8 cellular contexts compared by ENCODE assay signal in the genomic region with DNA sequence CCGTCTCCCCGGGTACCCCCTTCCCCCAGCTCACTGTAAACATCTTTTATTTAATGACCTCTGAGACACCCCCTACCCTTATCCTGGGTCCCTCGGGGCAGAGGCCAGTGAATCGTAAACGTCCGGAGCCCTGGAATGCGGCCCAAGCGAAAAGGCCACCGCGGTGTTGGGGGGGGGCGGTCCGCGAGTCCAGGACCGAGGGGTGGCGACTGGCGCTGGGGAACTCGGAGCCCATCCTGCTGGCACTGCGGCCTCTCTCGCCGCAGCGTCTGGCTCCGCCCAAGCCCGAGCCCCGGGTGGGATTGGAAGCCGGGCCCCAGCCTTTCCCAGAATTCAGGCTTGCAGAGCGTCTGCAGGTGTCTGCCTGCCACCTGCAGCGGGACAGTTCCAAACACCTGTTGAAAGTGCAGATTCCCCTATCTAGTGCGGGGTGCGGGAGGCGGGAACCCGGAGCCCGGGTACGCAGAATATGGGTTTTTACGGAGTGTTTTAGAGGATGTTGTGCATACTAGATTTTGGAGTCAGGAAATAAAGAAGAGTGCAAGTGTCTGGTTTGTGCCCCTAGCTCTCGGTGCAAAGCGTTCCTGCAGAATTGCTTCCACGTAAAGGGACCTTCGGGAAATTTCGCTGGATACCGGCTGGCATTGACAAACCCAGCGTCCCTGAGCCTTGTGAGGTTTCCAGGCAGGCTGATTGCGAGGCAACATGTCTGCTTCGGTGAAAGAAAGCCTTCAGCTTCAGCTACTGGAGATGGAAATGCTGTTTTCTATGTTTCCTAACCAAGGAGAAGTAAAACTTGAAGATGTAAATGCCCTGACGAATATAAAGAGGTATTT. TPM values are rescaled to one million over a fixed set of nuclear protein-coding genes. Genes with fewer than 3 reads are reported as not detected.
DNase-seq lines count a peak whose midpoint lies in the region; TF ChIP-seq lines count a peak whose summit lies in the region.

No MANE protein-coding gene starts in this region.

- peaks cover 18% of the 10 kb centered on the region for H3K4me1 ChIP-seq in mammary epithelial cell (ENCODE audit: insufficient read depth, low read length)
- peaks cover 26% of the 10 kb centered on the region for H3K4me1 ChIP-seq in skeletal muscle satellite cell (ENCODE audit: control insufficient read depth, insufficient read depth, low read length)

- H3K9me3 Mint-ChIP-seq in immature natural killer cell, result no peaks in the 10 kb centered on the region

- H3K36me3 ChIP-seq in mammary epithelial cell (ENCODE audit: insufficient read depth, low read length) (peaks cover 6% of the 10 kb centered on the region), skeletal muscle satellite cell (ENCODE audit: insufficient read depth, low read length) (peaks cover 35% of the 10 kb centered on the region)

- H3K27me3 Mint-ChIP-seq in immature natural killer cell (ENCODE audit: low read depth in 3 of 3), result peaks cover 6 to 10% (median 9%) of the 10 kb centered on the region in 3 donors

- 7% methylated on average over 21 of the region's 44 CpGs for WGBS in mammary epithelial cell (ENCODE audit: low coverage, missing lambda C conversion rate)

- peak overlapping the region; percentile 93 for H3K4me2 ChIP-seq in mammary epithelial cell (ENCODE audit: insufficient read depth, low read depth, low read length)
- H3K4me2 ChIP-seq in skeletal muscle satellite cell (ENCODE audit: low read length), result peak overlapping the region; percentile 98

- DNase-seq in Caki2 (ENCODE audit: low read depth) (peak; percentile 34), GM20000 (ENCODE audit: low spot score) (peak; percentile 46), HT1080 (ENCODE audit: low read depth) (peak; percentile 4), T follicular helper cell (ENCODE audit: low read depth) (peak; percentile 5), mammary epithelial cell (peak; percentile 3), immature natural killer cell (peak; percentile 15 to 24 (median 20)), T1000 (lab: John Stamatoyannopoulos, UW) (no peak)

- peaks cover 4 to 6% (median 5%) of the 10 kb centered on the region in 3 donors for H3K36me3 Mint-ChIP-seq in immature natural killer cell

- H3K9me3 ChIP-seq in mammary epithelial cell (replicated peaks; ENCODE audit: insufficient read depth, low read length) (no peaks in the 10 kb centered on the region), skeletal muscle satellite cell (replicated peaks; ENCODE audit: low read length) (no peaks in the 10 kb centered on the region)

- H3K4me3 ChIP-seq in mammary epithelial cell (replicated peaks in 1 of 3; ENCODE audit: insufficient read depth in 1 of 3, low read depth in 2 of 3, low read length in 3 of 3) (peak overlapping the region; percentile 77 to 89 (median 86)), skeletal muscle satellite cell (ENCODE audit: low read length) (peak overlapping the region; percentile 100)

- H3K79me2 ChIP-seq in mammary epithelial cell (ENCODE audit: insufficient read depth, low read length), result peaks cover 41% of the 10 kb centered on the region

- H3K27ac Mint-ChIP-seq in immature natural killer cell, result peak overlapping the region in 4 of 6 donors; percentile 24 to 77 (median 49)

- CTCF ChIA-PET in mammary epithelial cell (lab: Charles Lee; ENCODE audit: low non-redundant PET), result interaction anchor here (0.6 kb wide), 1 partner anchor 124 kb away, joined by 3 read pairs; no protein-coding TSS in a partner anchor

- in situ Hi-C loops in Caki2 (cut with HindIII; ENCODE audit: low pct_unique_long_range_greater_than_20kb, low sequenced_read_pairs), result no loop called here
- in situ Hi-C loops in mammary epithelial cell (cut with MboI; ENCODE audit: low sequenced_read_pairs in 2 of 2), result no loop called here

- H3K9ac ChIP-seq in mammary epithelial cell (ENCODE audit: insufficient read depth, low read length) (peak overlapping the region; percentile 72), skeletal muscle satellite cell (ENCODE audit: low read depth, low read length) (peak overlapping the region; percentile 96)

- H4K20me1 ChIP-seq in mammary epithelial cell (ENCODE audit: insufficient read depth, low read length), result no peaks in the 10 kb centered on the region

- intact Hi-C loops in mammary epithelial cell (cut with micrococcal nuclease), result loop anchor here (5.0 kb wide), 1 partner anchor 127 kb away; the partner anchor contains the start of genes DOP1A and UBE3D

- TF ChIP-seq CTCF in GM20000 (IDR thresholded peaks at IDR 0.05; ENCODE audit: extremely low read depth, missing control alignments), result no peak
- TF ChIP-seq CTCF in mammary epithelial cell (conservative IDR thresholded peaks at IDR 0.05 in 1 of 2, IDR thresholded peaks at IDR 0.05 in 1 of 2; ENCODE audit: extremely low read depth in 1 of 2, insufficient read depth in 1 of 2, low read depth in 1 of 2, low read length in 2 of 2), result no peak

- H3K4me1 Mint-ChIP-seq in immature natural killer cell, result peaks cover 24 to 33% of the 10 kb centered on the region in 2 donors

- no peak overlapping the region for H3K27ac ChIP-seq in mammary epithelial cell (ENCODE audit: insufficient read depth, low read depth, low read length)

- peak overlapping the region; percentile 98 for H2AFZ ChIP-seq in mammary epithelial cell (ENCODE audit: low read depth, low read length)

- no peaks in the 10 kb centered on the region for H3K27me3 ChIP-seq in mammary epithelial cell (ENCODE audit: insufficient read depth, low read length)
- no peaks in the 10 kb centered on the region for H3K27me3 ChIP-seq in skeletal muscle satellite cell (ENCODE audit: control insufficient read depth, insufficient read depth, low read length)

- no TSS peak for BruUV-seq in mammary epithelial cell (replicated peaks; lab: Mats Ljungman, UMichigan)

- dilution Hi-C loops in mammary epithelial cell (cut with HindIII; ENCODE audit: low sequenced_read_pairs), result no loop called here

- peak overlapping the region; percentile 67 to 99 (median 72) for H3K4me3 Mint-ChIP-seq in immature natural killer cell

RNA-seq across cellular contexts. Expression of gene RWDD2A, which starts 0.8 kb away (rescaled TPM):
- 3.0 and 8.0 TPM in 2 replicates for total RNA-seq in Caki2 (2014; rRNA removed; shearing (Covaris generic); ENCODE audit: low replicate concordance)
- total RNA-seq in HT1080 (2014; rRNA removed; shearing (Covaris generic)), result 1.4 and 1.7 TPM in 2 replicates
- polyA plus RNA-seq in HT1080 (2015; cell fraction: cytosol; rRNA removed), result 2.4 and 2.5 TPM in 2 replicates
- polyA plus RNA-seq in HT1080 (2015; cell fraction: nucleus; rRNA removed), result 5.2 and 5.4 TPM in 2 replicates
- total RNA-seq in mammary epithelial cell, result 1 to 10 TPM; 1.3 to 2.6 TPM
- polyA plus RNA-seq in mammary epithelial cell (1.00 TPM), immature natural killer cell (1 to 10 TPM in 1 of 3 donors, under 1 TPM in 2; 0.82 to 3.3 (median 0.83) TPM)
- not detected for polyA minus RNA-seq in mammary epithelial cell
- 2.0 TPM in 2 replicates for total RNA-seq in skeletal muscle satellite cell (2012; rRNA removed)

RNA-seq across cellular contexts. Expression of gene PGM3, which starts 0.9 kb away (rescaled TPM):
- 49.0 and 64.9 TPM in 2 replicates for total RNA-seq in Caki2 (2014; rRNA removed; shearing (Covaris generic); ENCODE audit: low replicate concordance)
- total RNA-seq in HT1080 (2014; rRNA removed; shearing (Covaris generic)), result 22.7 and 26.8 TPM in 2 replicates
- polyA plus RNA-seq in HT1080 (2015; cell fraction: cytosol; rRNA removed), result 22.2 and 25.6 TPM in 2 replicates
- polyA plus RNA-seq in HT1080 (2015; cell fraction: nucleus; rRNA removed), result 41.9 and 44.0 TPM in 2 replicates
- total RNA-seq in mammary epithelial cell, result 10 to 100 TPM; 32.2 to 63.6 TPM
- 23.2 TPM for polyA plus RNA-seq in mammary epithelial cell
- polyA minus RNA-seq in mammary epithelial cell, result 51.2 TPM
- 1 to 10 TPM; 1.7 to 8.3 (median 7.8) TPM for polyA plus RNA-seq in immature natural killer cell
- total RNA-seq in skeletal muscle satellite cell (2012; rRNA removed), result 72.8 and 86.3 TPM in 2 replicates
